ENCODE assay signal across 1 cellular context in the genomic region with DNA sequence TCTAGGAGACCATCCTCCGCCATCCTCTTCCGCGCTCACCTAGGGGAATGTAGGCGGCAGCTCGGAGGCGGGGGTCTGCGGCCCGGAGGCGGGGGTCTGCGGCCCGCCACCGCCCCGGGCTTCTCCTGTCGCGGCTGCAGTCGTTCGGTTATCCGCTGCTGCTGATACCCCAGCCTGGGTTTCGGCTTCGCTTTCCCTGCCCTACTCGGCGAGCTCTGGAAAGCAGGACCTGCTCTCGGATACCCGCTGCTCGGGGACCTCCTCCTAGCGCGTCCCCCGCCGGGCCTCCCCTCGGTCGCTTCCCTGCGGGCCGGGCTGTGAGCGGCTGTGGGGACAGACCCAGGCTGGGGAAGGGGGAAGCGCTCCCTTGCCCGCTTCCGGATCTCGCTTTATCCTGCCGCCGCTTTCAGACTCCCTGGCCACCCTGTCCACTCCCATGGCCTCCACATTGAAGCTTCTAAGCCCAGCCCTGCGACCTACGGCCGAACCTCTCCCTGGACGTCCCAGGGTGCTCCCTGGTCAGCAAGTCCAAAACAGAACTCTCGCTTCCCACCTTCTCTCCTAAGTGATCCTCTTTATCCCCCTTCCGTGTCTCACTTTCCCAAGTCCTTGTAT.
TF ChIP-seq lines count a peak whose summit lies in the region.

No MANE protein-coding gene starts in this region.

TF ChIP-seq in HepG2, 621 proteins besides CTCF, POLR2A, EP300 and RAD21 (continued from another document and continues in another):
- TF ChIP-seq, protein P1, sequence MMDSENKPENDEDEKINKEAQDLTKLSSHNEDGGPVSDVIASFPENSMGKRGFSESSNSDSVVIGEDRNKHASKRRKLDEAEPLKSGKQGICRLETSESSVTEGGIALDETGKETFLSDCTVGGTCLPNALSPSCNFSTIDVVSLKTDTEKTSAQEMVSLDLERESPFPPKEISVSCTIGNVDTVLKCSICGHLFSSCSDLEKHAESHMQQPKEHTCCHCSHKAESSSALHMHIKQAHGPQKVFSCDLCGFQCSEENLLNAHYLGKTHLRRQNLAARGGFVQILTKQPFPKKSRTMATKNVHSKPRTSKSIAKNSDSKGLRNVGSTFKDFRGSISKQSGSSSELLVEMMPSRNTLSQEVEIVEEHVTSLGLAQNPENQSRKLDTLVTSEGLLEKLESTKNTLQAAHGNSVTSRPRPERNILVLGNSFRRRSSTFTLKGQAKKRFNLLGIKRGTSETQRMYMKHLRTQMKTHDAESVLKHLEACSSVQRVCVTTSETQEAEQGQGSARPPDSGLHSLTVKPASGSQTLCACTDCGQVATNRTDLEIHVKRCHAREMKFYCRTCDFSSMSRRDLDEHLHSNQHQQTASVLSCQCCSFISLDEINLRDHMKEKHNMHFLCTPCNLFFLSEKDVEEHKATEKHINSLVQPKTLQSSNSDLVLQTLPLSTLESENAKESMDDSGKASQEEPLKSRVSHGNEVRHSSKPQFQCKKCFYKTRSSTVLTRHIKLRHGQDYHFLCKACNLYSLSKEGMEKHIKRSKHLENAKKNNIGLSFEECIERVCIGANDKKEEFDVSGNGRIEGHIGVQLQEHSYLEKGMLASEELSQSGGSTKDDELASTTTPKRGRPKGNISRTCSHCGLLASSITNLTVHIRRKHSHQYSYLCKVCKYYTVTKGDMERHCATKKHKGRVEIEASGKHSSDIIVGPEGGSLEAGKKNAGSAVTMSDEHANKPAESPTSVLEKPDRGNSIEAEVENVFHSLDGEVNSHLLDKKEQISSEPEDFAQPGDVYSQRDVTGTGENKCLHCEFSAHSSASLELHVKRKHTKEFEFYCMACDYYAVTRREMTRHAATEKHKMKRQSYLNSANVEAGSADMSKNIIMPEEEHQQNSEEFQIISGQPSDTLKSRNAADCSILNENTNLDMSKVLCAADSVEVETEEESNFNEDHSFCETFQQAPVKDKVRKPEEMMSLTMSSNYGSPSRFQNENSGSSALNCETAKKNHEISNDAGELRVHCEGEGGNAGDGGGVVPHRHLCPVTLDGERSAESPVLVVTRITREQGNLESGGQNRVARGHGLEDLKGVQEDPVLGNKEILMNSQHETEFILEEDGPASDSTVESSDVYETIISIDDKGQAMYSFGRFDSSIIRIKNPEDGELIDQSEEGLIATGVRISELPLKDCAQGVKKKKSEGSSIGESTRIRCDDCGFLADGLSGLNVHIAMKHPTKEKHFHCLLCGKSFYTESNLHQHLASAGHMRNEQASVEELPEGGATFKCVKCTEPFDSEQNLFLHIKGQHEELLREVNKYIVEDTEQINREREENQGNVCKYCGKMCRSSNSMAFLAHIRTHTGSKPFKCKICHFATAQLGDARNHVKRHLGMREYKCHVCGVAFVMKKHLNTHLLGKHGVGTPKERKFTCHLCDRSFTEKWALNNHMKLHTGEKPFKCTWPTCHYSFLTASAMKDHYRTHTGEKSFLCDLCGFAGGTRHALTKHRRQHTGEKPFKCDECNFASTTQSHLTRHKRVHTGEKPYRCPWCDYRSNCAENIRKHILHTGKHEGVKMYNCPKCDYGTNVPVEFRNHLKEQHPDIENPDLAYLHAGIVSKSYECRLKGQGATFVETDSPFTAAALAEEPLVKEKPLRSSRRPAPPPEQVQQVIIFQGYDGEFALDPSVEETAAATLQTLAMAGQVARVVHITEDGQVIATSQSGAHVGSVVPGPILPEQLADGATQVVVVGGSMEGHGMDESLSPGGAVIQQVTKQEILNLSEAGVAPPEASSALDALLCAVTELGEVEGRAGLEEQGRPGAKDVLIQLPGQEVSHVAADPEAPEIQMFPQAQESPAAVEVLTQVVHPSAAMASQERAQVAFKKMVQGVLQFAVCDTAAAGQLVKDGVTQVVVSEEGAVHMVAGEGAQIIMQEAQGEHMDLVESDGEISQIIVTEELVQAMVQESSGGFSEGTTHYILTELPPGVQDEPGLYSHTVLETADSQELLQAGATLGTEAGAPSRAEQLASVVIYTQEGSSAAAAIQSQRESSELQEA (CRISPR knock-in tag; IDR thresholded peaks at IDR 0.05; ENCODE audit: not compliant biosample characterization), result no peak
- TF ChIP-seq, protein P2, sequence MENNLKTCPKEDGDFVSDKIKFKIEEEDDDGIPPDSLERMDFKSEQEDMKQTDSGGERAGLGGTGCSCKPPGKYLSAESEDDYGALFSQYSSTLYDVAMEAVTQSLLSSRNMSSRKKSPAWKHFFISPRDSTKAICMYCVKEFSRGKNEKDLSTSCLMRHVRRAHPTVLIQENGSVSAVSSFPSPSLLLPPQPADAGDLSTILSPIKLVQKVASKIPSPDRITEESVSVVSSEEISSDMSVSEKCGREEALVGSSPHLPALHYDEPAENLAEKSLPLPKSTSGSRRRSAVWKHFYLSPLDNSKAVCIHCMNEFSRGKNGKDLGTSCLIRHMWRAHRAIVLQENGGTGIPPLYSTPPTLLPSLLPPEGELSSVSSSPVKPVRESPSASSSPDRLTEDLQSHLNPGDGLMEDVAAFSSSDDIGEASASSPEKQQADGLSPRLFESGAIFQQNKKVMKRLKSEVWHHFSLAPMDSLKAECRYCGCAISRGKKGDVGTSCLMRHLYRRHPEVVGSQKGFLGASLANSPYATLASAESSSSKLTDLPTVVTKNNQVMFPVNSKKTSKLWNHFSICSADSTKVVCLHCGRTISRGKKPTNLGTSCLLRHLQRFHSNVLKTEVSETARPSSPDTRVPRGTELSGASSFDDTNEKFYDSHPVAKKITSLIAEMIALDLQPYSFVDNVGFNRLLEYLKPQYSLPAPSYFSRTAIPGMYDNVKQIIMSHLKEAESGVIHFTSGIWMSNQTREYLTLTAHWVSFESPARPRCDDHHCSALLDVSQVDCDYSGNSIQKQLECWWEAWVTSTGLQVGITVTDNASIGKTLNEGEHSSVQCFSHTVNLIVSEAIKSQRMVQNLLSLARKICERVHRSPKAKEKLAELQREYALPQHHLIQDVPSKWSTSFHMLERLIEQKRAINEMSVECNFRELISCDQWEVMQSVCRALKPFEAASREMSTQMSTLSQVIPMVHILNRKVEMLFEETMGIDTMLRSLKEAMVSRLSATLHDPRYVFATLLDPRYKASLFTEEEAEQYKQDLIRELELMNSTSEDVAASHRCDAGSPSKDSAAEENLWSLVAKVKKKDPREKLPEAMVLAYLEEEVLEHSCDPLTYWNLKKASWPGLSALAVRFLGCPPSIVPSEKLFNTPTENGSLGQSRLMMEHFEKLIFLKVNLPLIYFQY (CRISPR knock-in tag; IDR thresholded peaks at IDR 0.05; ENCODE audit: borderline replicate concordance), result 0 out of 2 replicates have a peak, but pooled peaks have one; percentile 57
- TF ChIP-seq, protein P3, sequence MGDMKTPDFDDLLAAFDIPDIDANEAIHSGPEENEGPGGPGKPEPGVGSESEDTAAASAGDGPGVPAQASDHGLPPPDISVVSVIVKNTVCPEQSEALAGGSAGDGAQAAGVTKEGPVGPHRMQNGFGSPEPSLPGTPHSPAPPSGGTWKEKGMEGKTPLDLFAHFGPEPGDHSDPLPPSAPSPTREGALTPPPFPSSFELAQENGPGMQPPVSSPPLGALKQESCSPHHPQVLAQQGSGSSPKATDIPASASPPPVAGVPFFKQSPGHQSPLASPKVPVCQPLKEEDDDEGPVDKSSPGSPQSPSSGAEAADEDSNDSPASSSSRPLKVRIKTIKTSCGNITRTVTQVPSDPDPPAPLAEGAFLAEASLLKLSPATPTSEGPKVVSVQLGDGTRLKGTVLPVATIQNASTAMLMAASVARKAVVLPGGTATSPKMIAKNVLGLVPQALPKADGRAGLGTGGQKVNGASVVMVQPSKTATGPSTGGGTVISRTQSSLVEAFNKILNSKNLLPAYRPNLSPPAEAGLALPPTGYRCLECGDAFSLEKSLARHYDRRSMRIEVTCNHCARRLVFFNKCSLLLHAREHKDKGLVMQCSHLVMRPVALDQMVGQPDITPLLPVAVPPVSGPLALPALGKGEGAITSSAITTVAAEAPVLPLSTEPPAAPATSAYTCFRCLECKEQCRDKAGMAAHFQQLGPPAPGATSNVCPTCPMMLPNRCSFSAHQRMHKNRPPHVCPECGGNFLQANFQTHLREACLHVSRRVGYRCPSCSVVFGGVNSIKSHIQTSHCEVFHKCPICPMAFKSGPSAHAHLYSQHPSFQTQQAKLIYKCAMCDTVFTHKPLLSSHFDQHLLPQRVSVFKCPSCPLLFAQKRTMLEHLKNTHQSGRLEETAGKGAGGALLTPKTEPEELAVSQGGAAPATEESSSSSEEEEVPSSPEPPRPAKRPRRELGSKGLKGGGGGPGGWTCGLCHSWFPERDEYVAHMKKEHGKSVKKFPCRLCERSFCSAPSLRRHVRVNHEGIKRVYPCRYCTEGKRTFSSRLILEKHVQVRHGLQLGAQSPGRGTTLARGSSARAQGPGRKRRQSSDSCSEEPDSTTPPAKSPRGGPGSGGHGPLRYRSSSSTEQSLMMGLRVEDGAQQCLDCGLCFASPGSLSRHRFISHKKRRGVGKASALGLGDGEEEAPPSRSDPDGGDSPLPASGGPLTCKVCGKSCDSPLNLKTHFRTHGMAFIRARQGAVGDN (CRISPR knock-in tag; IDR thresholded peaks at IDR 0.05), result peak; percentile 67; the same call in 1 of the 2 replicates
- TF ChIP-seq, protein P4, sequence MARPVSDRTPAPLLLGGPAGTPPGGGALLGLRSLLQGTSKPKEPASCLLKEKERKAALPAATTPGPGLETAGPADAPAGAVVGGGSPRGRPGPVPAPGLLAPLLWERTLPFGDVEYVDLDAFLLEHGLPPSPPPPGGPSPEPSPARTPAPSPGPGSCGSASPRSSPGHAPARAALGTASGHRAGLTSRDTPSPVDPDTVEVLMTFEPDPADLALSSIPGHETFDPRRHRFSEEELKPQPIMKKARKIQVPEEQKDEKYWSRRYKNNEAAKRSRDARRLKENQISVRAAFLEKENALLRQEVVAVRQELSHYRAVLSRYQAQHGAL (CRISPR knock-in tag; IDR thresholded peaks at IDR 0.05; ENCODE audit: not compliant biosample characterization), result no peak
- no peak for TF ChIP-seq ZFP1 (CRISPR knock-in tag; IDR thresholded peaks at IDR 0.05)
- TF ChIP-seq FOXK1 (CRISPR knock-in tag; IDR thresholded peaks at IDR 0.05; ENCODE audit: borderline replicate concordance, low read depth), result no peak
- TF ChIP-seq ZFP36 (IDR thresholded peaks at IDR 0.05; ENCODE audit: borderline replicate concordance, low read depth, low read length, partially characterized antibody), result no peak
- no peak for TF ChIP-seq ZNF124 (CRISPR knock-in tag; IDR thresholded peaks at IDR 0.05)
- no peak for TF ChIP-seq SRSF9 (IDR thresholded peaks at IDR 0.05; ENCODE audit: borderline replicate concordance, insufficient read depth, low read depth, low read length, poor library complexity, severe bottlenecking)
- TF ChIP-seq ZNF383 (CRISPR knock-in tag; IDR thresholded peaks at IDR 0.05; ENCODE audit: borderline replicate concordance), result no peak
- peak; percentile 83 for TF ChIP-seq AGO2 (optimal IDR thresholded peaks at IDR 0.05; ENCODE audit: low read depth, low read length)
- no peak for TF ChIP-seq ZNF605 (CRISPR knock-in tag; IDR thresholded peaks at IDR 0.05)
- TF ChIP-seq TRIM24 (CRISPR knock-in tag; IDR thresholded peaks at IDR 0.05), result no peak
- TF ChIP-seq ONECUT2 (CRISPR knock-in tag; IDR thresholded peaks at IDR 0.05), result no peak
- TF ChIP-seq, protein P5, sequence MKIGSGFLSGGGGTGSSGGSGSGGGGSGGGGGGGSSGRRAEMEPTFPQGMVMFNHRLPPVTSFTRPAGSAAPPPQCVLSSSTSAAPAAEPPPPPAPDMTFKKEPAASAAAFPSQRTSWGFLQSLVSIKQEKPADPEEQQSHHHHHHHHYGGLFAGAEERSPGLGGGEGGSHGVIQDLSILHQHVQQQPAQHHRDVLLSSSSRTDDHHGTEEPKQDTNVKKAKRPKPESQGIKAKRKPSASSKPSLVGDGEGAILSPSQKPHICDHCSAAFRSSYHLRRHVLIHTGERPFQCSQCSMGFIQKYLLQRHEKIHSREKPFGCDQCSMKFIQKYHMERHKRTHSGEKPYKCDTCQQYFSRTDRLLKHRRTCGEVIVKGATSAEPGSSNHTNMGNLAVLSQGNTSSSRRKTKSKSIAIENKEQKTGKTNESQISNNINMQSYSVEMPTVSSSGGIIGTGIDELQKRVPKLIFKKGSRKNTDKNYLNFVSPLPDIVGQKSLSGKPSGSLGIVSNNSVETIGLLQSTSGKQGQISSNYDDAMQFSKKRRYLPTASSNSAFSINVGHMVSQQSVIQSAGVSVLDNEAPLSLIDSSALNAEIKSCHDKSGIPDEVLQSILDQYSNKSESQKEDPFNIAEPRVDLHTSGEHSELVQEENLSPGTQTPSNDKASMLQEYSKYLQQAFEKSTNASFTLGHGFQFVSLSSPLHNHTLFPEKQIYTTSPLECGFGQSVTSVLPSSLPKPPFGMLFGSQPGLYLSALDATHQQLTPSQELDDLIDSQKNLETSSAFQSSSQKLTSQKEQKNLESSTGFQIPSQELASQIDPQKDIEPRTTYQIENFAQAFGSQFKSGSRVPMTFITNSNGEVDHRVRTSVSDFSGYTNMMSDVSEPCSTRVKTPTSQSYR (CRISPR knock-in tag; IDR thresholded peaks at IDR 0.05; ENCODE audit: borderline replicate concordance), result no peak
- TF ChIP-seq ZNF746 (CRISPR knock-in tag; IDR thresholded peaks at IDR 0.05), result no peak
- no peak for TF ChIP-seq ZNF878 (CRISPR knock-in tag; IDR thresholded peaks at IDR 0.05)
- no peak for TF ChIP-seq ISX (CRISPR knock-in tag; conservative IDR thresholded peaks at IDR 0.05)
- no peak for TF ChIP-seq SOX5 (CRISPR knock-in tag; IDR thresholded peaks at IDR 0.05; ENCODE audit: borderline replicate concordance)
- TF ChIP-seq, protein P6, sequence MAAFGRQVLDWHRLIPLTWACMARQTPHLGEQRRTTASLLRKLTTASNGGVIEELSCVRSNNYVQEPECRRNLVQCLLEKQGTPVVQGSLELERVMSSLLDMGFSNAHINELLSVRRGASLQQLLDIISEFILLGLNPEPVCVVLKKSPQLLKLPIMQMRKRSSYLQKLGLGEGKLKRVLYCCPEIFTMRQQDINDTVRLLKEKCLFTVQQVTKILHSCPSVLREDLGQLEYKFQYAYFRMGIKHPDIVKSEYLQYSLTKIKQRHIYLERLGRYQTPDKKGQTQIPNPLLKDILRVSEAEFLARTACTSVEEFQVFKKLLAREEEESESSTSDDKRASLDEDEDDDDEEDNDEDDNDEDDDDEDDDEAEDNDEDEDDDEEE (CRISPR knock-in tag; IDR thresholded peaks at IDR 0.05), result 0 out of 2 replicates have a peak, but pooled peaks have one; percentile 4
- no peak for TF ChIP-seq ZNF761 (CRISPR knock-in tag; conservative IDR thresholded peaks at IDR 0.05)
